In genomic region chr19:18135712-18136584, GRCh38 we compare ENCODE assay signal across 23 cellular contexts. TPM values are rescaled to one million over a fixed set of nuclear protein-coding genes. Genes with fewer than 3 reads are reported as not detected.
DNase-seq lines count a peak whose midpoint lies in the region; ATAC-seq and TF ChIP-seq lines count a peak whose summit lies in the region.
"Had no signal": no experiment of that assay in that cellular context is flagged by ENCODE, and none has a peak within 500 bp of the region (broad histone marks: within the 10 kb centered on the region; RNA-seq: fewer than 3 reads in every experiment).

No MANE protein-coding gene starts in this region.

- H3K4me3 Mint-ChIP-seq in stimulated activated naive CD8-positive, alpha-beta T cell treated with anti-CD3 and anti-CD28 coated beads, Interleukin-15, Interleukin-2, amounts not matched to agents 100 ng/mL and 50 ng/mL, for 24 hours: no peak overlapping the region
- no peak overlapping the region for H3K4me3 Mint-ChIP-seq in stimulated activated memory B cell treated with anti-CD40 and anti-IgM and Interleukin-4, amounts not matched to agents 10 μg/mL and 1 μg/mL and 100 μg/mL, for 72 hours
- H3K4me3 Mint-ChIP-seq: activated CD4-positive, alpha-beta memory T cell treated with anti-CD3 and anti-CD28 coated beads, Interleukin-2, amount 10 ng/mL, durations not matched to agents 7 days and 5 days; activated naive CD8-positive, alpha-beta T cell treated with anti-CD3 and anti-CD28 coated beads, Interleukin-2, amount 10 ng/mL, durations not matched to agents 7 days and 5 days; activated T-helper 1 cell treated with anti-CD3 and anti-CD28 coated beads, Interleukin-12 subunit alpha, Interleukin-12 subunit beta, Interleukin-2, Interleukin-4 antibody, amounts not matched to agents 30 ng/mL and 10 ng/mL and 1 ng/mL, durations not matched to agents 14 hours and 24 hours and 36 hours; natural killer cell; T-helper 1 cell treated with Interleukin-12 subunit alpha and Interleukin-12 subunit beta and Interleukin-4 antibody, amounts not matched to agents 30 μg/mL and 1 μg/mL, for 36 hours had no signal

- H3K4me1 Mint-ChIP-seq in stimulated activated naive CD8-positive, alpha-beta T cell treated with anti-CD3 and anti-CD28 coated beads, Interleukin-15, Interleukin-2, amounts not matched to agents 100 ng/mL and 50 ng/mL, for 24 hours (ENCODE audit: low read depth): no peaks in the 10 kb centered on the region
- H3K4me1 Mint-ChIP-seq in stimulated activated memory B cell treated with anti-CD40 and anti-IgM and Interleukin-4, amounts not matched to agents 10 μg/mL and 1 μg/mL and 100 μg/mL, for 72 hours: no peaks in the 10 kb centered on the region
- H3K4me1 Mint-ChIP-seq: activated CD4-positive, alpha-beta memory T cell treated with anti-CD3 and anti-CD28 coated beads, Interleukin-2, amount 10 ng/mL, durations not matched to agents 7 days and 5 days; activated naive CD8-positive, alpha-beta T cell treated with anti-CD3 and anti-CD28 coated beads, Interleukin-2, amount 10 ng/mL, durations not matched to agents 7 days and 5 days had no signal

- H3K36me3 Mint-ChIP-seq in stimulated activated naive CD8-positive, alpha-beta T cell treated with anti-CD3 and anti-CD28 coated beads, Interleukin-15, Interleukin-2, amounts not matched to agents 100 ng/mL and 50 ng/mL, for 24 hours (ENCODE audit: low read depth): peaks cover 44% of the 10 kb centered on the region
- peaks cover 63% of the 10 kb centered on the region for H3K36me3 Mint-ChIP-seq in stimulated activated memory B cell treated with anti-CD40 and anti-IgM and Interleukin-4, amounts not matched to agents 10 μg/mL and 1 μg/mL and 100 μg/mL, for 72 hours

- H3K4me1 ChIP-seq in right lobe of liver (peaks cover 0 to 23% (median 8%) of the 10 kb centered on the region in 4 donors), stomach (no peaks in the 10 kb centered on the region)
- H3K4me1 ChIP-seq: psoas muscle, tibial nerve had no signal

- H3K9me3 ChIP-seq in right lobe of liver (no peaks in the 10 kb centered on the region), stomach (no peaks in the 10 kb centered on the region)
- H3K9me3 ChIP-seq: psoas muscle, tibial nerve had no signal

- no peak overlapping the region for H3K4me3 ChIP-seq in right lobe of liver
- no peak overlapping the region for H3K4me3 ChIP-seq in stomach
- H3K4me3 ChIP-seq: GM23248, psoas muscle, tibial nerve had no signal

- peaks cover 0 to 51% (median 10%) of the 10 kb centered on the region in 4 donors for H3K36me3 ChIP-seq in right lobe of liver
- peaks cover 23 to 98% (median 95%) of the 10 kb centered on the region in 4 donors for H3K36me3 ChIP-seq in stomach

- no peaks in the 10 kb centered on the region for H3K9me3 Mint-ChIP-seq in stimulated activated naive CD8-positive, alpha-beta T cell treated with anti-CD3 and anti-CD28 coated beads, Interleukin-15, Interleukin-2, amounts not matched to agents 100 ng/mL and 50 ng/mL, for 24 hours
- H3K9me3 Mint-ChIP-seq in stimulated activated memory B cell treated with anti-CD40 and anti-IgM and Interleukin-4, amounts not matched to agents 10 μg/mL and 1 μg/mL and 100 μg/mL, for 72 hours: no peaks in the 10 kb centered on the region
- H3K9me3 Mint-ChIP-seq: activated CD4-positive, alpha-beta memory T cell treated with anti-CD3 and anti-CD28 coated beads, Interleukin-2, amount 10 ng/mL, durations not matched to agents 7 days and 5 days; activated naive CD8-positive, alpha-beta T cell treated with anti-CD3 and anti-CD28 coated beads, Interleukin-2, amount 10 ng/mL, durations not matched to agents 7 days and 5 days; activated T-helper 1 cell treated with anti-CD3 and anti-CD28 coated beads, Interleukin-12 subunit alpha, Interleukin-12 subunit beta, Interleukin-2, Interleukin-4 antibody, amounts not matched to agents 30 ng/mL and 10 ng/mL and 1 ng/mL, durations not matched to agents 14 hours and 24 hours and 36 hours; natural killer cell; T-helper 1 cell treated with Interleukin-12 subunit alpha and Interleukin-12 subunit beta and Interleukin-4 antibody, amounts not matched to agents 30 μg/mL and 1 μg/mL, for 36 hours had no signal

- no peak for ATAC-seq in stimulated activated naive CD8-positive, alpha-beta T cell treated with anti-CD3 and anti-CD28 coated beads, Interleukin-15, Interleukin-2, amounts not matched to agents 100 U/mL and 50 U/mL, for 24 hours
- ATAC-seq in right lobe of liver: peak; percentile 92 to 93 (median 92)
- no peak for ATAC-seq in stimulated activated memory B cell treated with anti-CD40 and anti-IgM and Interleukin-4, amounts not matched to agents 10 μg/mL and 1 μg/mL and 100 μg/mL, for 72 hours
- ATAC-seq: natural killer cell, psoas muscle, Right ventricle myocardium inferior had no signal

- H3K27me3 Mint-ChIP-seq in stimulated activated naive CD8-positive, alpha-beta T cell treated with anti-CD3 and anti-CD28 coated beads, Interleukin-15, Interleukin-2, amounts not matched to agents 100 ng/mL and 50 ng/mL, for 24 hours: no peaks in the 10 kb centered on the region
- H3K27me3 Mint-ChIP-seq in stimulated activated memory B cell treated with anti-CD40 and anti-IgM and Interleukin-4, amounts not matched to agents 10 μg/mL and 1 μg/mL and 100 μg/mL, for 72 hours: no peaks in the 10 kb centered on the region
- H3K27me3 Mint-ChIP-seq: activated CD4-positive, alpha-beta memory T cell treated with anti-CD3 and anti-CD28 coated beads, Interleukin-2, amount 10 ng/mL, durations not matched to agents 7 days and 5 days; activated naive CD8-positive, alpha-beta T cell treated with anti-CD3 and anti-CD28 coated beads, Interleukin-2, amount 10 ng/mL, durations not matched to agents 7 days and 5 days had no signal

- 24% methylated on average over 10 of the region's 18 CpGs for WGBS in right lobe of liver (ENCODE audit: insufficient coverage, low coverage, low lambda C conversion rate, missing lambda C conversion rate)
- WGBS in stomach, 5 donors: 83 to 95% (median 88%) methylated on average over 16 to 18 of the region's 18 CpGs

- TF ChIP-seq EP300 in stomach (IDR thresholded peaks at IDR 0.05): no peak

- H3K27ac Mint-ChIP-seq in stimulated activated naive CD8-positive, alpha-beta T cell treated with anti-CD3 and anti-CD28 coated beads, Interleukin-15, Interleukin-2, amounts not matched to agents 100 ng/mL and 50 ng/mL, for 24 hours: peak overlapping the region; percentile 61
- no peak overlapping the region for H3K27ac Mint-ChIP-seq in stimulated activated memory B cell treated with anti-CD40 and anti-IgM and Interleukin-4, amounts not matched to agents 10 μg/mL and 1 μg/mL and 100 μg/mL, for 72 hours
- H3K27ac Mint-ChIP-seq: activated CD4-positive, alpha-beta memory T cell treated with anti-CD3 and anti-CD28 coated beads, Interleukin-2, amount 10 ng/mL, durations not matched to agents 7 days and 5 days; activated naive CD8-positive, alpha-beta T cell treated with anti-CD3 and anti-CD28 coated beads, Interleukin-2, amount 10 ng/mL, durations not matched to agents 7 days and 5 days; activated T-helper 1 cell treated with anti-CD3 and anti-CD28 coated beads, Interleukin-12 subunit alpha, Interleukin-12 subunit beta, Interleukin-2, Interleukin-4 antibody, amounts not matched to agents 30 ng/mL and 10 ng/mL and 1 ng/mL, durations not matched to agents 14 hours and 24 hours and 36 hours; T-helper 1 cell treated with Interleukin-12 subunit alpha and Interleukin-12 subunit beta and Interleukin-4 antibody, amounts not matched to agents 30 μg/mL and 1 μg/mL, for 36 hours had no signal

- peak overlapping the region; percentile 39 to 78 (median 76) for H3K27ac ChIP-seq in right lobe of liver
- H3K27ac ChIP-seq in stomach: no peak overlapping the region
- H3K27ac ChIP-seq: GM23248, psoas muscle, tibial nerve, WERI-Rb-1 had no signal

- no peaks in the 10 kb centered on the region for H3K27me3 ChIP-seq in right lobe of liver
- H3K27me3 ChIP-seq in stomach: no peaks in the 10 kb centered on the region
- H3K27me3 ChIP-seq: tibial nerve had no signal

- TF ChIP-seq POLR2A in right lobe of liver (IDR thresholded peaks at IDR 0.05) (no peak), stomach (IDR thresholded peaks at IDR 0.05) (no peak)

- DNase-seq in stimulated activated naive CD8-positive, alpha-beta T cell treated with anti-CD3 and anti-CD28 coated beads, Interleukin-15, Interleukin-2, amounts not matched to agents 100 U/mL and 50 U/mL, for 24 hours: no peak
- DNase-seq in amniotic epithelial cell (ENCODE audit: low read depth): peak; percentile 12
- DNase-seq in right lobe of liver: peak; percentile 84 to 95 (median 91)
- no peak for DNase-seq in NCI-H1092 treated with DMSO at 0.1 percent for 48 hours (lab: John Stamatoyannopoulos, UW)
- no peak for DNase-seq in stomach
- DNase-seq in AG20443 (ENCODE audit: low spot score): no peak
- DNase-seq: activated CD4-positive, alpha-beta memory T cell treated with anti-CD3 and anti-CD28 coated beads, Interleukin-2, amount 10 ng/mL, durations not matched to agents 7 days and 5 days; activated naive CD8-positive, alpha-beta T cell treated with anti-CD3 and anti-CD28 coated beads, Interleukin-2, amount 10 ng/mL, durations not matched to agents 7 days and 5 days; erythroblast; GM23248; IMR-90; natural killer cell; NCI-H2081; NCI-H510A; psoas muscle; stimulated activated CD4-positive, alpha-beta T cell treated with anti-CD3 and anti-CD28 coated beads, Interleukin-12 subunit alpha, Interleukin-12 subunit beta, amount 100 ng/mL, for 4 hours; WERI-Rb-1 had no signal

- TF ChIP-seq CTCF in right lobe of liver (IDR thresholded peaks at IDR 0.05): no peak
- no peak for TF ChIP-seq CTCF in stomach (IDR thresholded peaks at IDR 0.05)

- intact Hi-C loops in right lobe of liver (cut with DNase I): no loop called here
- intact Hi-C loops in stomach (cut with DNase I; ENCODE audit: low total_unique reads): no loop called here

RNA-seq across cellular contexts. Expression of gene PIK3R2, which starts 17.0 kb away (rescaled TPM):
- total RNA-seq in right lobe of liver (10 to 100 TPM; 11.1 to 21.4 (median 14.6) TPM), stomach (100 to 1,000 TPM in 1 of 5 donors, 10 to 100 TPM in 3, 1 to 10 TPM in 1; 6.6 to 490 (median 22.2) TPM)
- polyA plus RNA-seq in stomach: 1 to 10 TPM; 2.0 to 5.5 (median 2.6) TPM

RNA-seq across cellular contexts. Expression of gene IFI30, which starts 37.7 kb away (rescaled TPM):
- total RNA-seq in right lobe of liver (100 to 1,000 TPM in 3 of 6 experiments, 10 to 100 TPM in 3; 54.0 to 205 (median 91.8) TPM), stomach (100 to 1,000 TPM in 1 of 5 donors, 10 to 100 TPM in 3, not detected in 1; 37.3 to 199 (median 43.9) TPM)
- polyA plus RNA-seq in stomach: 100 to 1,000 TPM in 1 of 3 donors, 10 to 100 TPM in 2; 53.2 to 103 (median 82.9) TPM

RNA-seq across cellular contexts. Expression of gene MAST3, which starts 38.4 kb away (rescaled TPM):
- total RNA-seq in right lobe of liver (10 to 100 TPM in 3 of 6 experiments, 1 to 10 TPM in 3; 8.0 to 17.9 (median 10.0) TPM), stomach (10 to 100 TPM in 3 of 5 donors, 1 to 10 TPM in 2; 1.7 to 29.0 (median 10.7) TPM)
- polyA plus RNA-seq in stomach: 1 to 10 TPM; 1.8 to 4.0 (median 1.9) TPM

RNA-seq across cellular contexts. Expression of gene IL12RB1, which starts 49.2 kb away (rescaled TPM):
- total RNA-seq in right lobe of liver (1 to 10 TPM in 1 of 6 experiments, under 1 TPM in 5; 0.25 to 2.0 (median 0.70) TPM), stomach (1 to 10 TPM in 1 of 5 donors, under 1 TPM in 1, not detected in 3; 0.18 to 9.3 TPM)
- polyA plus RNA-seq in stomach: under 1 TPM in 2 of 3 donors, not detected in 1; 0.68 to 0.87 TPM
- total RNA-seq: GM23248, IMR-90 had no signal
- polyA plus RNA-seq: GM23248, IMR-90 had no signal

RNA-seq across cellular contexts. Expression of gene MPV17L2, which starts 57.1 kb away (rescaled TPM):
- total RNA-seq in right lobe of liver (10 to 100 TPM in 2 of 6 experiments, 1 to 10 TPM in 4; 6.5 to 26.4 (median 7.5) TPM), stomach (100 to 1,000 TPM in 1 of 5 donors, 10 to 100 TPM in 2, 1 to 10 TPM in 2; 5.9 to 200 (median 13.0) TPM)
- polyA plus RNA-seq in stomach: 10 to 100 TPM; 11.6 to 15.4 (median 13.3) TPM

Comparison
In these comparisons a context has a peak if more than half of its experiments do, and no peak if none do; other contexts are left out.
1. ATAC-seq: peak in right lobe of liver (4 of 4); none in stimulated activated naive CD8-positive, alpha-beta T cell treated with anti-CD3 and anti-CD28 coated beads, Interleukin-15, Interleukin-2, amounts not matched to agents 100 U/mL and 50 U/mL, for 24 hours (single experiment) and stimulated activated memory B cell treated with anti-CD40 and anti-IgM and Interleukin-4, amounts not matched to agents 10 μg/mL and 1 μg/mL and 100 μg/mL, for 72 hours (single experiment).
2. DNase-seq: peak in amniotic epithelial cell (single experiment) and right lobe of liver (3 of 3); none in stimulated activated naive CD8-positive, alpha-beta T cell treated with anti-CD3 and anti-CD28 coated beads, Interleukin-15, Interleukin-2, amounts not matched to agents 100 U/mL and 50 U/mL, for 24 hours (single experiment), NCI-H1092 treated with DMSO at 0.1 percent for 48 hours (single experiment), stomach (single experiment) and AG20443 (single experiment).
3. H3K27ac ChIP-seq: peak in right lobe of liver (3 of 3); none in stomach (0 of 5).